ENCODE assay signal across 8 cellular contexts in the genomic region with DNA sequence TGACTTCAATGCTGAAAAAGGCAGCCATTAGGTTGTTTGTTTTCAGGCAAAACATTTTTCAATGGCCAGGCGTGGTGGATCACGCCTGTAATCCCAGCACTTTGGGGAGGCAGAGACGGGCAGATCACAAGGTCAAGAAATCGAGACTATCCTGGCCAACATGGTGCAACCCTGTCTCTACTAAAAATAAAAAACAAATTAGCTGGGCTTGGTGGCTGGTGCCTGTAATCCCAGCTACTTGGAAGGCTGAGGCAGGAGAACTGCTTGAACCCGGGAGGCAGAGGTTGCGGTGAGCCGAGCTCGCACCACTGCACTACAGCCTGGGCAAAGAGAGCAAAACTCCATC. TPM values are rescaled to one million over a fixed set of nuclear protein-coding genes. Genes with fewer than 3 reads are reported as not detected.
A peak's percentile ranks its signal among the peaks of the same experiment; 100 is the strongest.
DNase-seq lines count a peak whose midpoint lies in the region; ATAC-seq and TF ChIP-seq lines count a peak whose summit lies in the region.
"Not testable (repeated sequence)": the region's sequence is repeated elsewhere in the genome, so short reads cannot be mapped to it uniquely, and the experiment has no call there.
"Had no signal": no experiment of that assay in that cellular context is flagged by ENCODE, and none has a peak within 500 bp of the region (broad histone marks: within the 10 kb centered on the region; RNA-seq: fewer than 3 reads in every experiment).

No MANE protein-coding gene starts in this region.

- not testable (repeated sequence) for H3K27me3 Mint-ChIP-seq in activated CD8-positive, alpha-beta memory T cell treated with anti-CD3 and anti-CD28 coated beads, Interleukin-2, amount 10 ng/mL, durations not matched to agents 7 days and 5 days; activated naive CD8-positive, alpha-beta T cell treated with anti-CD3 and anti-CD28 coated beads, Interleukin-2, amount 50 U/mL, for 24 hours; endothelial cell (ENCODE audit: unreplicated experiment); naive thymus-derived CD4-positive, alpha-beta T cell

- H3K9me3 ChIP-seq in DOHH2 (ENCODE audit: control insufficient read depth, insufficient read depth, low read length); SK-N-MC (ENCODE audit: low read depth, low read length); naive thymus-derived CD4-positive, alpha-beta T cell (ENCODE audit: control insufficient read depth in 2 of 3, low read length in 3 of 3); gastrocnemius medialis: not testable (repeated sequence)

- not testable (repeated sequence) for TF ChIP-seq POLR2A in gastrocnemius medialis (IDR thresholded peaks at IDR 0.05)

- CTCF ChIA-PET in activated CD8-positive, alpha-beta memory T cell treated with anti-CD3 and anti-CD28 coated beads, Interleukin-2, amount 10 ng/mL, durations not matched to agents 7 days and 5 days (lab: Charles Lee) = interaction anchor here (1.0 to 2.3 kb wide), 7 partner anchors 9 to 151 kb away, joined by 3 to 12 read pairs (median 4); no protein-coding TSS in a partner anchor
- CTCF ChIA-PET in naive thymus-derived CD4-positive, alpha-beta T cell (lab: Charles Lee) = interaction anchor here (1.1 kb wide), 1 partner anchor 12 kb away, joined by 3 read pairs; no protein-coding TSS in a partner anchor

- H3K27ac ChIP-seq in DOHH2 (ENCODE audit: low read depth, low read length); naive thymus-derived CD4-positive, alpha-beta T cell (ENCODE audit: low read depth, low read length): not testable (repeated sequence)
- H3K27ac ChIP-seq in SK-N-MC (peak overlapping the region; percentile 47), gastrocnemius medialis (peak overlapping the region; percentile 19 to 43 (median 39))

- not testable (repeated sequence) for H3K9ac ChIP-seq in SK-N-MC (ENCODE audit: insufficient read length)

- peak overlapping the region; percentile 74 for H3K27ac Mint-ChIP-seq in activated CD8-positive, alpha-beta memory T cell treated with anti-CD3 and anti-CD28 coated beads, Interleukin-2, amount 10 ng/mL, durations not matched to agents 7 days and 5 days
- H3K27ac Mint-ChIP-seq in activated naive CD8-positive, alpha-beta T cell treated with anti-CD3 and anti-CD28 coated beads, Interleukin-2, amount 50 U/mL, for 24 hours = peak overlapping the region; percentile 90
- peak overlapping the region; percentile 13 for H3K27ac Mint-ChIP-seq in endothelial cell (ENCODE audit: unreplicated experiment)
- H3K27ac Mint-ChIP-seq in naive thymus-derived CD4-positive, alpha-beta T cell = peak overlapping the region in 7 of 9 donors; percentile 5 to 81 (median 55)

- H3K4me2 ChIP-seq in DOHH2 (ENCODE audit: low read length) = peak overlapping the region; percentile 3; the same call in 1 of the 2 replicates

- H3K36me3 ChIP-seq in DOHH2 (ENCODE audit: control insufficient read depth, low read length) = peaks cover 94% of the 10 kb centered on the region
- H3K36me3 ChIP-seq in SK-N-MC (ENCODE audit: insufficient read depth, low read length) = peaks cover 94% of the 10 kb centered on the region
- H3K36me3 ChIP-seq in naive thymus-derived CD4-positive, alpha-beta T cell (ENCODE audit: control insufficient read depth in 2 of 3, insufficient read depth in 3 of 3, low read length in 3 of 3) = peaks cover 11 to 56% (median 12%) of the 10 kb centered on the region in 3 experiments
- peaks cover 0 to 29% of the 10 kb centered on the region in 2 donors for H3K36me3 ChIP-seq in gastrocnemius medialis

- not testable (repeated sequence) for H3K27me3 ChIP-seq in DOHH2 (ENCODE audit: control insufficient read depth, low read length); naive thymus-derived CD4-positive, alpha-beta T cell (ENCODE audit: control insufficient read depth in 2 of 2, insufficient read depth in 2 of 2, low read length in 2 of 2); gastrocnemius medialis

- peaks cover 100% of the 10 kb centered on the region for H3K79me2 ChIP-seq in DOHH2 (ENCODE audit: control insufficient read depth, low read length)

- H3K4me1 ChIP-seq in DOHH2 (ENCODE audit: control insufficient read depth, low read length) (peaks cover 34% of the 10 kb centered on the region), gastrocnemius medialis (peaks cover 52 to 59% of the 10 kb centered on the region in 2 donors)
- peaks cover 45 to 61% of the 10 kb centered on the region in 2 donors for H3K4me1 ChIP-seq in naive thymus-derived CD4-positive, alpha-beta T cell (ENCODE audit: control insufficient read depth in 2 of 2, insufficient read depth in 2 of 2, low read length in 2 of 2)

- intact Hi-C loops in naive thymus-derived CD4-positive, alpha-beta T cell (cut with micrococcal nuclease) = loop anchor here in 1 of 2 donors (2.0 kb wide), 1 partner anchor 15 kb away; no protein-coding TSS in a partner anchor
- intact Hi-C loops in gastrocnemius medialis (cut with DNase I; ENCODE audit: low total_unique reads) = loop anchor here (5.0 kb wide), 1 partner anchor 39 kb away; no protein-coding TSS in a partner anchor

- H3K4me3 ChIP-seq in DOHH2 (ENCODE audit: low read length); SK-N-MC; naive thymus-derived CD4-positive, alpha-beta T cell (ENCODE audit: low read length); gastrocnemius medialis: not testable (repeated sequence)

- DNase-seq in SK-N-MC (ENCODE audit: low read depth, low spot score); activated CD8-positive, alpha-beta memory T cell treated with anti-CD3 and anti-CD28 coated beads, Interleukin-2, amount 10 ng/mL, durations not matched to agents 7 days and 5 days; activated naive CD8-positive, alpha-beta T cell treated with anti-CD3 and anti-CD28 coated beads, Interleukin-2, amount 50 U/mL, for 24 hours; endothelial cell (ENCODE audit: low spot score); naive thymus-derived CD4-positive, alpha-beta T cell; gastrocnemius medialis: not testable (repeated sequence)

- peaks cover 67% of the 10 kb centered on the region for H3K4me1 Mint-ChIP-seq in activated CD8-positive, alpha-beta memory T cell treated with anti-CD3 and anti-CD28 coated beads, Interleukin-2, amount 10 ng/mL, durations not matched to agents 7 days and 5 days
- H3K4me1 Mint-ChIP-seq in activated naive CD8-positive, alpha-beta T cell treated with anti-CD3 and anti-CD28 coated beads, Interleukin-2, amount 50 U/mL, for 24 hours = peaks cover 80% of the 10 kb centered on the region
- H3K4me1 Mint-ChIP-seq in endothelial cell (ENCODE audit: unreplicated experiment) = peaks cover 11% of the 10 kb centered on the region
- peaks cover 49 to 83% (median 64%) of the 10 kb centered on the region in 7 donors for H3K4me1 Mint-ChIP-seq in naive thymus-derived CD4-positive, alpha-beta T cell

- H3K9me2 ChIP-seq in DOHH2 (replicated peaks; ENCODE audit: control insufficient read depth, low read length) = not testable (repeated sequence)

- ATAC-seq in activated CD8-positive, alpha-beta memory T cell treated with anti-CD3 and anti-CD28 coated beads, Interleukin-2, amount 10 ng/mL, durations not matched to agents 7 days and 5 days; activated naive CD8-positive, alpha-beta T cell treated with anti-CD3 and anti-CD28 coated beads, Interleukin-2, amount 50 U/mL, for 24 hours; naive thymus-derived CD4-positive, alpha-beta T cell; gastrocnemius medialis: not testable (repeated sequence)

- peaks cover 65% of the 10 kb centered on the region for H4K20me1 ChIP-seq in DOHH2 (ENCODE audit: control insufficient read depth, insufficient read depth, low read depth, low read length)

- in situ Hi-C loops in gastrocnemius medialis (cut with MboI; ENCODE audit: low sequenced_read_pairs in 4 of 4) = not testable (repeated sequence)

- H3K4me3 Mint-ChIP-seq in activated CD8-positive, alpha-beta memory T cell treated with anti-CD3 and anti-CD28 coated beads, Interleukin-2, amount 10 ng/mL, durations not matched to agents 7 days and 5 days = peak overlapping the region; percentile 33
- H3K4me3 Mint-ChIP-seq in activated naive CD8-positive, alpha-beta T cell treated with anti-CD3 and anti-CD28 coated beads, Interleukin-2, amount 50 U/mL, for 24 hours = peak overlapping the region; percentile 45
- H3K4me3 Mint-ChIP-seq in endothelial cell (ENCODE audit: unreplicated experiment) = not testable (repeated sequence)
- peak overlapping the region in 9 of 10 donors; percentile 3 to 72 (median 54) for H3K4me3 Mint-ChIP-seq in naive thymus-derived CD4-positive, alpha-beta T cell

- not testable (repeated sequence) for H3K9me3 Mint-ChIP-seq in activated CD8-positive, alpha-beta memory T cell treated with anti-CD3 and anti-CD28 coated beads, Interleukin-2, amount 10 ng/mL, durations not matched to agents 7 days and 5 days (ENCODE audit: low read depth); activated naive CD8-positive, alpha-beta T cell treated with anti-CD3 and anti-CD28 coated beads, Interleukin-2, amount 50 U/mL, for 24 hours; endothelial cell (ENCODE audit: unreplicated experiment); naive thymus-derived CD4-positive, alpha-beta T cell

- not testable (repeated sequence) for TF ChIP-seq CTCF in DOHH2 (IDR thresholded peaks at IDR 0.05; ENCODE audit: low read depth, low read length, poor library complexity, severe bottlenecking); endothelial cell (IDR thresholded peaks at IDR 0.05; ENCODE audit: unreplicated experiment); gastrocnemius medialis (IDR thresholded peaks at IDR 0.05 in 4 of 5, conservative IDR thresholded peaks at IDR 0.05 in 1 of 5)

- peaks cover 57% of the 10 kb centered on the region for H3F3A ChIP-seq in DOHH2 (ENCODE audit: control insufficient read depth, insufficient read depth)

- peaks cover 64% of the 10 kb centered on the region for H3K36me3 Mint-ChIP-seq in activated CD8-positive, alpha-beta memory T cell treated with anti-CD3 and anti-CD28 coated beads, Interleukin-2, amount 10 ng/mL, durations not matched to agents 7 days and 5 days
- H3K36me3 Mint-ChIP-seq in activated naive CD8-positive, alpha-beta T cell treated with anti-CD3 and anti-CD28 coated beads, Interleukin-2, amount 50 U/mL, for 24 hours (ENCODE audit: low read depth) = peaks cover 80% of the 10 kb centered on the region
- peaks cover 43% of the 10 kb centered on the region for H3K36me3 Mint-ChIP-seq in endothelial cell (ENCODE audit: low read depth, unreplicated experiment)
- peaks cover 4 to 49% (median 41%) of the 10 kb centered on the region in 5 donors for H3K36me3 Mint-ChIP-seq in naive thymus-derived CD4-positive, alpha-beta T cell

- POLR2A ChIA-PET in naive thymus-derived CD4-positive, alpha-beta T cell (lab: Charles Lee) = interaction anchor here (2.1 to 5.1 kb wide), 4 partner anchors 9 to 25 kb away, joined by 7 to 75 read pairs (median 10); no protein-coding TSS in a partner anchor

RNA-seq across cellular contexts. Expression of a gene that starts 13.2 kb away (rescaled TPM):
- 100 to 1,000 TPM; 718 to 921 TPM for total RNA-seq in activated CD8-positive, alpha-beta memory T cell treated with anti-CD3 and anti-CD28 coated beads, Interleukin-2, amount 10 ng/mL, durations not matched to agents 7 days and 5 days
- total RNA-seq in endothelial cell (ENCODE audit: unreplicated experiment) (601 TPM), gastrocnemius medialis (100 to 1,000 TPM; 281 to 357 (median 318) TPM)
- total RNA-seq in naive thymus-derived CD4-positive, alpha-beta T cell = 100 to 1,000 TPM; 469 to 687 (median 532) TPM
- polyA plus RNA-seq in naive thymus-derived CD4-positive, alpha-beta T cell = 100 to 1,000 TPM; 842 to 895 TPM

RNA-seq across cellular contexts. Expression of a gene that starts 23.8 kb away (rescaled TPM):
- not detected for total RNA-seq in activated CD8-positive, alpha-beta memory T cell treated with anti-CD3 and anti-CD28 coated beads, Interleukin-2, amount 10 ng/mL, durations not matched to agents 7 days and 5 days
- total RNA-seq in endothelial cell (ENCODE audit: unreplicated experiment) (1.5 TPM), gastrocnemius medialis (not detected)
- 1 to 10 TPM in 1 of 5 experiments, under 1 TPM in 1, not detected in 3; 0.24 to 1.5 TPM for total RNA-seq in naive thymus-derived CD4-positive, alpha-beta T cell
- not detected for polyA plus RNA-seq in naive thymus-derived CD4-positive, alpha-beta T cell
- total RNA-seq: SJSA1 had no signal

Comparison
In these comparisons a context has a peak if more than half of its experiments do, and no peak if none do; other contexts are left out.
1. H3K27ac Mint-ChIP-seq: peak in every context shown above with its lines; median percentile 90 in activated naive CD8-positive, alpha-beta T cell treated with anti-CD3 and anti-CD28 coated beads, Interleukin-2, amount 50 U/mL, for 24 hours; 74 in activated CD8-positive, alpha-beta memory T cell treated with anti-CD3 and anti-CD28 coated beads, Interleukin-2, amount 10 ng/mL, durations not matched to agents 7 days and 5 days; 55 in naive thymus-derived CD4-positive, alpha-beta T cell; 13 in endothelial cell.